In the genomic region with DNA sequence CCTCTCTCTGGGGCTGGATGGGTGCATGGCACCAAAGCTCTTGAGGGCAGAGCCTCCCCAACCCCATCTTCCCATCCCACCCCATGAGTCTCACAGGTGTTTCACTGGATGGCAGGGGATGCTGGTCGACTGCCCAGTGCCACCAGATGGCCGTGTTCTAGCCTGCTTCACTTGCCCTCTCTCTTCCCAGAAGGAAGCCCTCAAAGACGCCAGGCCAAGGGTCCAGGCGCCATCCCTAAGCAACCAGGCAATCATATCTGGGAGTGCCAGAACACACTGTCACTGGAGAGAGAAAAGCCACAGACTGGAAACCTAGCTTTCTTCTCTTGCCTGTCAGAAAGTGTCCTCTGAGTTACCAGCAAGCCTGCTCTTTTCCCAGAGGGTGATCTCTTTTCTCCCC, we compare ENCODE assay signal across 28 cellular contexts. TPM values are rescaled to one million over a fixed set of nuclear protein-coding genes. Genes with fewer than 3 reads are reported as not detected.
"Had no signal": no experiment of that assay in that cellular context is flagged by ENCODE, and none has a peak within 500 bp of the region (broad histone marks: within the 10 kb centered on the region; RNA-seq: fewer than 3 reads in every experiment).

No MANE protein-coding gene starts in this region.

- H3K27me3 ChIP-seq: adrenal gland had no signal

- H3K9me3 ChIP-seq: adrenal gland, MG63 had no signal

- H3K4me3 ChIP-seq: adrenal gland, MG63 had no signal

- ATAC-seq: activated T-cell treated with anti-CD3 and anti-CD28 coated beads, Interleukin-2, amount 50 U/mL, for 72 hours had no signal

- H3K4me1 ChIP-seq: adrenal gland had no signal

- H3K36me3 ChIP-seq: adrenal gland, MG63 had no signal

- H3K27ac Mint-ChIP-seq: activated B cell treated with CpG ODN at 0.5 μM for 24 hours; activated CD4-positive, alpha-beta T cell treated with anti-CD3 and anti-CD28 coated beads, Interleukin-2, amount 10 ng/mL, durations not matched to agents 24 days and 14 days; activated naive CD8-positive, alpha-beta T cell treated with anti-CD3 and anti-CD28 coated beads, Interleukin-2, amount 10 ng/mL, durations not matched to agents 7 days and 5 days; activated T-cell treated with anti-CD3 and anti-CD28 coated beads, Interleukin-2, amount 50 U/mL, for 72 hours; IgD-negative memory B cell had no signal

- H3K27ac ChIP-seq: adrenal gland had no signal

- H3K4me3 Mint-ChIP-seq: activated B cell treated with CpG ODN at 0.5 μM for 24 hours; activated CD4-positive, alpha-beta T cell treated with anti-CD3 and anti-CD28 coated beads, Interleukin-2, amount 10 ng/mL, durations not matched to agents 24 days and 14 days; activated naive CD8-positive, alpha-beta T cell treated with anti-CD3 and anti-CD28 coated beads, Interleukin-2, amount 10 ng/mL, durations not matched to agents 7 days and 5 days; activated T-cell treated with anti-CD3 and anti-CD28 coated beads, Interleukin-2, amount 50 U/mL, for 72 hours; IgD-negative memory B cell had no signal

- H3K36me3 Mint-ChIP-seq: activated naive CD8-positive, alpha-beta T cell treated with anti-CD3 and anti-CD28 coated beads, Interleukin-2, amount 10 ng/mL, durations not matched to agents 7 days and 5 days; IgD-negative memory B cell had no signal

- H3K9me3 Mint-ChIP-seq: activated B cell treated with CpG ODN at 0.5 μM for 24 hours; activated CD4-positive, alpha-beta T cell treated with anti-CD3 and anti-CD28 coated beads, Interleukin-2, amount 10 ng/mL, durations not matched to agents 24 days and 14 days; activated naive CD8-positive, alpha-beta T cell treated with anti-CD3 and anti-CD28 coated beads, Interleukin-2, amount 10 ng/mL, durations not matched to agents 7 days and 5 days; activated T-cell treated with anti-CD3 and anti-CD28 coated beads, Interleukin-2, amount 50 U/mL, for 72 hours; IgD-negative memory B cell had no signal

- DNase-seq: activated B cell treated with CpG ODN at 0.5 μM for 24 hours; activated CD4-positive, alpha-beta T cell treated with anti-CD3 and anti-CD28 coated beads for 1 hour; activated CD4-positive, alpha-beta T cell treated with anti-CD3 and anti-CD28 coated beads, Interleukin-2, amount 10 ng/mL, durations not matched to agents 24 days and 14 days; activated CD4-positive, alpha-beta T cell treated with anti-CD3 and anti-CD28 coated beads, Interleukin-2, amount 50 U/mL, for 48 hours; activated naive CD4-positive, alpha-beta T cell treated with anti-CD3 and anti-CD28 coated beads, Interleukin-2, amount 50 U/mL, for 16 hours; activated naive CD8-positive, alpha-beta T cell treated with anti-CD3 and anti-CD28 coated beads, Interleukin-2, amount 10 ng/mL, durations not matched to agents 7 days and 5 days; activated T-cell treated with anti-CD3 and anti-CD28 coated beads for 4 hours; activated T-cell treated with anti-CD3 and anti-CD28 coated beads, Interleukin-2, amount 50 U/mL, for 72 hours; adrenal gland; anterior cingulate cortex; KG1; MG63; NCI-H1105; NCI-H1436; NCI-H1694 treated with DMSO at 0.1 percent for 48 hours; NCI-H2029 treated with DMSO at 0.1 percent for 48 hours; NCI-H446; NCI-H524; NCI-H748 treated with DMSO at 0.1 percent for 48 hours; SIG-M5; T-helper 2 cell; T1000 had no signal

- H3K4me1 Mint-ChIP-seq: activated B cell treated with CpG ODN at 0.5 μM for 24 hours; activated CD4-positive, alpha-beta T cell treated with anti-CD3 and anti-CD28 coated beads, Interleukin-2, amount 10 ng/mL, durations not matched to agents 24 days and 14 days; activated naive CD8-positive, alpha-beta T cell treated with anti-CD3 and anti-CD28 coated beads, Interleukin-2, amount 10 ng/mL, durations not matched to agents 7 days and 5 days had no signal

RNA-seq across cellular contexts. Expression of a gene that starts 51.0 kb away (rescaled TPM):
- total RNA-seq: activated B cell treated with CpG ODN at 0.5 μM for 24 hours; activated CD4-positive, alpha-beta T cell treated with anti-CD3 and anti-CD28 coated beads, Interleukin-2, amount 10 ng/mL, durations not matched to agents 24 days and 14 days; activated CD8-positive, alpha-beta memory T cell treated with anti-CD3 and anti-CD28 coated beads for 36 hours; activated naive CD8-positive, alpha-beta T cell treated with anti-CD3 and anti-CD28 coated beads, Interleukin-2, amount 10 ng/mL, durations not matched to agents 7 days and 5 days; activated T-cell treated with anti-CD3 and anti-CD28 coated beads, Interleukin-2, amount 50 U/mL, for 72 hours; adrenal gland; cardiac septum; LHCN-M2; OCI-LY7 had no signal
- polyA plus RNA-seq: adrenal gland, IgD-negative memory B cell had no signal

RNA-seq across cellular contexts. Expression of a gene that starts 59.7 kb away (rescaled TPM):
- total RNA-seq: activated B cell treated with CpG ODN at 0.5 μM for 24 hours; activated CD4-positive, alpha-beta T cell treated with anti-CD3 and anti-CD28 coated beads, Interleukin-2, amount 10 ng/mL, durations not matched to agents 24 days and 14 days; activated naive CD8-positive, alpha-beta T cell treated with anti-CD3 and anti-CD28 coated beads, Interleukin-2, amount 10 ng/mL, durations not matched to agents 7 days and 5 days; cardiac septum; LHCN-M2; OCI-LY7; RPMI7951 had no signal
